Comparison of ENCODE assay signal across 9 cellular contexts in genomic region chr1:78676347-78676982, GRCh38. TPM values are rescaled to one million over a fixed set of nuclear protein-coding genes. Genes with fewer than 3 reads are reported as not detected.
DNase-seq lines count a peak whose midpoint lies in the region; ATAC-seq and TF ChIP-seq lines count a peak whose summit lies in the region.
"Had no signal": no experiment of that assay in that cellular context is flagged by ENCODE, and none has a peak within 500 bp of the region (broad histone marks: within the 10 kb centered on the region; RNA-seq: fewer than 3 reads in every experiment).

No MANE protein-coding gene starts in this region.

- peak; percentile 32 for DNase-seq in CMK (ENCODE audit: low read depth)
- DNase-seq in GM20000 (ENCODE audit: low spot score), result peak; percentile 36
- peak; percentile 53 for DNase-seq in NCI-H345 (lab: John Stamatoyannopoulos, UW)
- DNase-seq in activated CD4-positive, alpha-beta T cell treated with anti-CD3 and anti-CD28 coated beads, Interleukin-2, amount 50 U/mL, for 4 hours, result peak; percentile 42 to 46
- peak; percentile 83 for DNase-seq in fibroblast of mammary gland (ENCODE audit: low read depth)
- peak; percentile 45 for DNase-seq in omental fat pad (ENCODE audit: low spot score)

- peak; percentile 28 for TF ChIP-seq CTCF in GM20000 (IDR thresholded peaks at IDR 0.05; ENCODE audit: extremely low read depth, missing control alignments)
- peak; percentile 75 for TF ChIP-seq CTCF in fibroblast of mammary gland (conservative IDR thresholded peaks at IDR 0.05; ENCODE audit: control insufficient read depth, insufficient read depth, low read depth, low read length)
- peak in 1 of 3 donors; percentile 31 for TF ChIP-seq CTCF in omental fat pad (IDR thresholded peaks at IDR 0.05)

- ATAC-seq in omental fat pad (ENCODE audit: low FRiP score) (no peak), HG02870 (IDR thresholded peaks at IDR 0.05; ENCODE audit: unreplicated experiment) (no peak), GM21619 (IDR thresholded peaks at IDR 0.05; ENCODE audit: unreplicated experiment) (no peak)

- H3K4me3 ChIP-seq in fibroblast of mammary gland (ENCODE audit: control insufficient read depth, low read depth, low read length), result no peak overlapping the region
- H3K4me3 ChIP-seq: SJSA1 had no signal

RNA-seq across cellular contexts. Expression of gene IFI44, which starts 26.8 kb away (rescaled TPM):
- total RNA-seq in omental fat pad, result 10 to 100 TPM; 16.2 to 78.2 (median 20.2) TPM

RNA-seq across cellular contexts. Expression of gene IFI44L, which starts 56.2 kb away (rescaled TPM):
- total RNA-seq in omental fat pad, result 10 to 100 TPM in 2 of 4 donors, 1 to 10 TPM in 2; 5.5 to 80.7 (median 11.2) TPM

Comparison
In these comparisons a context has a peak if more than half of its experiments do, and no peak if none do; other contexts are left out.
1. DNase-seq: peak in every context shown above with its lines; median percentile 83 in fibroblast of mammary gland; 53 in NCI-H345; 45 in omental fat pad; 44 in activated CD4-positive, alpha-beta T cell treated with anti-CD3 and anti-CD28 coated beads, Interleukin-2, amount 50 U/mL, for 4 hours; 36 in GM20000; 32 in CMK.